Comparison of ENCODE assay signal across 8 cellular contexts in genomic region chr10:23095404-23095965, GRCh38. TPM values are rescaled to one million over a fixed set of nuclear protein-coding genes. Genes with fewer than 3 reads are reported as not detected.
A peak's percentile ranks its signal among the peaks of the same experiment; 100 is the strongest.
DNase-seq lines count a peak whose midpoint lies in the region; ATAC-seq lines count a peak whose summit lies in the region.

MSRB2 (plus strand) TSS chr10:23095579; CDS start chr10:23095609, 30 bp downstream.

- H3K36me3 Mint-ChIP-seq in activated naive CD4-positive, alpha-beta T cell treated with anti-CD3 and anti-CD28 coated beads for 36 hours (ENCODE audit: low read depth) = peaks cover 9% of the 10 kb centered on the region

- H3K9me3 ChIP-seq in KOPT-K1 (ENCODE audit: insufficient read depth, low read length, poor library complexity, severe bottlenecking) (peaks cover 7% of the 10 kb centered on the region), SJSA1 (replicated peaks) (no peaks in the 10 kb centered on the region)

- CTCF ChIA-PET in activated naive CD4-positive, alpha-beta T cell treated with anti-CD3 and anti-CD28 coated beads for 36 hours (lab: Charles Lee) = no interaction called here

- H3K36me3 ChIP-seq in KOPT-K1 (ENCODE audit: insufficient read depth, low read length) = no peaks in the 10 kb centered on the region
- H3K36me3 ChIP-seq in SJSA1 = peaks cover 5% of the 10 kb centered on the region; the same call in 1 of the 2 replicates

- H3K27ac Mint-ChIP-seq in activated naive CD4-positive, alpha-beta T cell treated with anti-CD3 and anti-CD28 coated beads for 36 hours = peak within 1 kb of the TSS; percentile 90

- ATAC-seq in GM21786 (IDR thresholded peaks at IDR 0.05; ENCODE audit: unreplicated experiment) = peak; percentile 77

- peak within 1 kb of the TSS; percentile 96 for H3K4me3 ChIP-seq in SJSA1

- H3K9me3 Mint-ChIP-seq in activated naive CD4-positive, alpha-beta T cell treated with anti-CD3 and anti-CD28 coated beads for 36 hours = peaks cover 12% of the 10 kb centered on the region

- intact Hi-C loops in activated naive CD4-positive, alpha-beta T cell treated with anti-CD3 and anti-CD28 coated beads for 36 hours (cut with micrococcal nuclease) = loop anchor here (1.0 to 10.0 kb wide), 11 partner anchors 242 to 1563 kb away; partner anchors contain the start of genes DNAJC1, MLLT10 and SPAG6

- DNase-seq in EH (ENCODE audit: low read depth) = peak; percentile 97
- DNase-seq in SJSA1 (ENCODE audit: low read depth in 1 of 2, low spot score in 2 of 2) = peak; percentile 56 to 96
- peak; percentile 92 for DNase-seq in activated naive CD4-positive, alpha-beta T cell treated with anti-CD3 and anti-CD28 coated beads for 36 hours
- peak; percentile 88 for DNase-seq in germinal center (ENCODE audit: low spot score)
- DNase-seq in non-pigmented ciliary epithelial cell (ENCODE audit: low read depth) = peak; percentile 72
- DNase-seq in substantia nigra (lab: John Stamatoyannopoulos, UW) = peak; percentile 50 to 95 (median 86)

- H3K4me3 Mint-ChIP-seq in activated naive CD4-positive, alpha-beta T cell treated with anti-CD3 and anti-CD28 coated beads for 36 hours = peak within 1 kb of the TSS; percentile 97

- peak within 1 kb of the TSS; percentile 60 for H3K27ac ChIP-seq in KOPT-K1 (ENCODE audit: low read depth, low read length, poor library complexity, severe bottlenecking)
- H3K27ac ChIP-seq in SJSA1 = peak within 1 kb of the TSS; percentile 71
- H3K27ac ChIP-seq in substantia nigra (ENCODE audit: low read depth, low read length, poor library complexity, severe bottlenecking) = peak within 1 kb of the TSS; percentile 89

- no peaks in the 10 kb centered on the region for H3K27me3 ChIP-seq in SJSA1 (replicated peaks)

- H3K4me1 Mint-ChIP-seq in activated naive CD4-positive, alpha-beta T cell treated with anti-CD3 and anti-CD28 coated beads for 36 hours (ENCODE audit: low read depth) = peaks cover 34% of the 10 kb centered on the region

- no peaks in the 10 kb centered on the region for H3K27me3 Mint-ChIP-seq in activated naive CD4-positive, alpha-beta T cell treated with anti-CD3 and anti-CD28 coated beads for 36 hours (ENCODE audit: low read depth)

- peaks cover 14% of the 10 kb centered on the region for H3K4me1 ChIP-seq in SJSA1 (replicated peaks)

RNA-seq across cellular contexts. Expression of gene MSRB2, which starts in this region (rescaled TPM):
- total RNA-seq in SJSA1 (2014; rRNA removed; shearing (Covaris generic)) = 12.2 and 17.1 TPM in 2 replicates
- total RNA-seq in activated naive CD4-positive, alpha-beta T cell treated with anti-CD3 and anti-CD28 coated beads for 36 hours = 10 to 100 TPM; 13.9 to 16.0 TPM

Comparison
In these comparisons a context has a peak if more than half of its experiments do, and no peak if none do; other contexts are left out.
1. Peak in every context shown above with its lines: DNase-seq, ATAC-seq, H3K4me3 ChIP-seq and H3K27ac ChIP-seq.